2 cellular contexts compared by ENCODE assay signal in genomic region chr2:226623587-226624368, GRCh38.
TF ChIP-seq lines count a peak whose summit lies in the region.

No MANE protein-coding gene starts in this region.

TF ChIP-seq in IMR-90, 13 proteins besides CTCF, POLR2A, EP300 and RAD21:
- TF ChIP-seq CEBPB (IDR thresholded peaks at IDR 0.05; ENCODE audit: low read depth, low read length) (no peak), USF2 (IDR thresholded peaks at IDR 0.05; ENCODE audit: low read depth, low read length) (no peak), MAFK (IDR thresholded peaks at IDR 0.05; ENCODE audit: low read depth, low read length) (no peak), FOS (IDR thresholded peaks at IDR 0.05; ENCODE audit: low read depth, low read length) (no peak), RCOR1 (IDR thresholded peaks at IDR 0.05; ENCODE audit: insufficient replicate concordance, low read length) (no peak), BHLHE40 (IDR thresholded peaks at IDR 0.05; ENCODE audit: low read depth, low read length) (no peak)

TF ChIP-seq in neural cell, 6 proteins besides CTCF, POLR2A, EP300 and RAD21:
- no peak for TF ChIP-seq MXI1 (conservative IDR thresholded peaks at IDR 0.05; ENCODE audit: poor library complexity, severe bottlenecking)
- TF ChIP-seq TAF1 (IDR thresholded peaks at IDR 0.05; ENCODE audit: low read depth), result no peak
- no peak for TF ChIP-seq POLR2AphosphoS5 (IDR thresholded peaks at IDR 0.05)
- TF ChIP-seq, protein P1, sequence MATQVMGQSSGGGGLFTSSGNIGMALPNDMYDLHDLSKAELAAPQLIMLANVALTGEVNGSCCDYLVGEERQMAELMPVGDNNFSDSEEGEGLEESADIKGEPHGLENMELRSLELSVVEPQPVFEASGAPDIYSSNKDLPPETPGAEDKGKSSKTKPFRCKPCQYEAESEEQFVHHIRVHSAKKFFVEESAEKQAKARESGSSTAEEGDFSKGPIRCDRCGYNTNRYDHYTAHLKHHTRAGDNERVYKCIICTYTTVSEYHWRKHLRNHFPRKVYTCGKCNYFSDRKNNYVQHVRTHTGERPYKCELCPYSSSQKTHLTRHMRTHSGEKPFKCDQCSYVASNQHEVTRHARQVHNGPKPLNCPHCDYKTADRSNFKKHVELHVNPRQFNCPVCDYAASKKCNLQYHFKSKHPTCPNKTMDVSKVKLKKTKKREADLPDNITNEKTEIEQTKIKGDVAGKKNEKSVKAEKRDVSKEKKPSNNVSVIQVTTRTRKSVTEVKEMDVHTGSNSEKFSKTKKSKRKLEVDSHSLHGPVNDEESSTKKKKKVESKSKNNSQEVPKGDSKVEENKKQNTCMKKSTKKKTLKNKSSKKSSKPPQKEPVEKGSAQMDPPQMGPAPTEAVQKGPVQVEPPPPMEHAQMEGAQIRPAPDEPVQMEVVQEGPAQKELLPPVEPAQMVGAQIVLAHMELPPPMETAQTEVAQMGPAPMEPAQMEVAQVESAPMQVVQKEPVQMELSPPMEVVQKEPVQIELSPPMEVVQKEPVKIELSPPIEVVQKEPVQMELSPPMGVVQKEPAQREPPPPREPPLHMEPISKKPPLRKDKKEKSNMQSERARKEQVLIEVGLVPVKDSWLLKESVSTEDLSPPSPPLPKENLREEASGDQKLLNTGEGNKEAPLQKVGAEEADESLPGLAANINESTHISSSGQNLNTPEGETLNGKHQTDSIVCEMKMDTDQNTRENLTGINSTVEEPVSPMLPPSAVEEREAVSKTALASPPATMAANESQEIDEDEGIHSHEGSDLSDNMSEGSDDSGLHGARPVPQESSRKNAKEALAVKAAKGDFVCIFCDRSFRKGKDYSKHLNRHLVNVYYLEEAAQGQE (IDR thresholded peaks at IDR 0.05; ENCODE audit: borderline replicate concordance), result no peak
- TF ChIP-seq SMC3 (conservative IDR thresholded peaks at IDR 0.05; ENCODE audit: poor library complexity), result no peak
- TF ChIP-seq EZH2 (IDR thresholded peaks at IDR 0.05; ENCODE audit: borderline replicate concordance, insufficient read depth, low read length, poor library complexity, severe bottlenecking), result no peak
